ENCODE assay signal across 8 cellular contexts in genomic region chr22:45162531-45162930, GRCh38. TPM values are rescaled to one million over a fixed set of nuclear protein-coding genes. Genes with fewer than 3 reads are reported as not detected.
DNase-seq lines count a peak whose midpoint lies in the region; ATAC-seq and TF ChIP-seq lines count a peak whose summit lies in the region.

No MANE protein-coding gene starts in this region.

- no peaks in the 10 kb centered on the region for H3K27me3 Mint-ChIP-seq in stimulated activated memory B cell treated with anti-CD40 and anti-IgM and Interleukin-4, amounts not matched to agents 10 μg/mL and 1 μg/mL and 100 μg/mL, for 72 hours

- H3K4me1 ChIP-seq in gastroesophageal sphincter = peaks cover 0 to 67% (median 13%) of the 10 kb centered on the region in 3 donors

- H3K4me1 Mint-ChIP-seq in stimulated activated memory B cell treated with anti-CD40 and anti-IgM and Interleukin-4, amounts not matched to agents 10 μg/mL and 1 μg/mL and 100 μg/mL, for 72 hours = peaks cover 41% of the 10 kb centered on the region

- H3K36me3 ChIP-seq in gastroesophageal sphincter = peaks cover 0 to 5% of the 10 kb centered on the region in 2 donors

- H3K27me3 ChIP-seq in gastroesophageal sphincter = no peaks in the 10 kb centered on the region

- ATAC-seq in gastroesophageal sphincter = no peak
- no peak for ATAC-seq in stimulated activated memory B cell treated with anti-CD40 and anti-IgM and Interleukin-4, amounts not matched to agents 10 μg/mL and 1 μg/mL and 100 μg/mL, for 72 hours

- peaks cover under 1% of the 10 kb centered on the region for H3K36me3 Mint-ChIP-seq in stimulated activated memory B cell treated with anti-CD40 and anti-IgM and Interleukin-4, amounts not matched to agents 10 μg/mL and 1 μg/mL and 100 μg/mL, for 72 hours

- H3K4me3 ChIP-seq in gastroesophageal sphincter = peak overlapping the region in 1 of 2 donors; percentile 93

- no peak for TF ChIP-seq CTCF in VCaP (conservative IDR thresholded peaks at IDR 0.05)
- TF ChIP-seq CTCF in gastroesophageal sphincter (IDR thresholded peaks at IDR 0.05) = no peak

- no peak for TF ChIP-seq POLR2A in gastroesophageal sphincter (IDR thresholded peaks at IDR 0.05)

- 80 to 89% methylated on average over 3 to 9 of the region's 19 CpGs for WGBS in gastroesophageal sphincter (ENCODE audit: low coverage in 1 of 2), 2 donors

- no peak for TF ChIP-seq EP300 in gastroesophageal sphincter (IDR thresholded peaks at IDR 0.05)

- H3K4me3 Mint-ChIP-seq in stimulated activated memory B cell treated with anti-CD40 and anti-IgM and Interleukin-4, amounts not matched to agents 10 μg/mL and 1 μg/mL and 100 μg/mL, for 72 hours = peak overlapping the region; percentile 98

- peak overlapping the region; percentile 95 for H3K27ac ChIP-seq in VCaP
- peak overlapping the region in 3 of 4 donors; percentile 43 to 94 (median 92) for H3K27ac ChIP-seq in gastroesophageal sphincter

- H3K9me3 Mint-ChIP-seq in stimulated activated memory B cell treated with anti-CD40 and anti-IgM and Interleukin-4, amounts not matched to agents 10 μg/mL and 1 μg/mL and 100 μg/mL, for 72 hours = no peaks in the 10 kb centered on the region

- H3K27ac Mint-ChIP-seq in stimulated activated memory B cell treated with anti-CD40 and anti-IgM and Interleukin-4, amounts not matched to agents 10 μg/mL and 1 μg/mL and 100 μg/mL, for 72 hours = peak overlapping the region; percentile 91

- DNase-seq in NCI-H2227 (lab: John Stamatoyannopoulos, UW; ENCODE audit: unreplicated experiment) = peak; percentile 22
- DNase-seq in NCI-H2227 treated with DMSO at 0.1 percent for 48 hours (lab: John Stamatoyannopoulos, UW) = no peak
- DNase-seq in OCI-M2 (lab: John Stamatoyannopoulos, UW; ENCODE audit: unreplicated experiment) = no peak
- no peak for DNase-seq in HuH-7 (ENCODE audit: low spot score)
- DNase-seq in stimulated activated CD4-positive, alpha-beta T cell treated with anti-CD3 and anti-CD28 coated beads, Interleukin-2, amount 100 ng/mL, for 24 hours = no peak

- H3K9me3 ChIP-seq in gastroesophageal sphincter = no peaks in the 10 kb centered on the region

RNA-seq across cellular contexts. Expression of gene NUP50, which starts 1.2 kb away (rescaled TPM):
- 10 to 100 TPM; 15.9 to 32.9 (median 28.8) TPM for total RNA-seq in gastroesophageal sphincter
